Comparison of ENCODE assay signal across 27 cellular contexts in the genomic region with DNA sequence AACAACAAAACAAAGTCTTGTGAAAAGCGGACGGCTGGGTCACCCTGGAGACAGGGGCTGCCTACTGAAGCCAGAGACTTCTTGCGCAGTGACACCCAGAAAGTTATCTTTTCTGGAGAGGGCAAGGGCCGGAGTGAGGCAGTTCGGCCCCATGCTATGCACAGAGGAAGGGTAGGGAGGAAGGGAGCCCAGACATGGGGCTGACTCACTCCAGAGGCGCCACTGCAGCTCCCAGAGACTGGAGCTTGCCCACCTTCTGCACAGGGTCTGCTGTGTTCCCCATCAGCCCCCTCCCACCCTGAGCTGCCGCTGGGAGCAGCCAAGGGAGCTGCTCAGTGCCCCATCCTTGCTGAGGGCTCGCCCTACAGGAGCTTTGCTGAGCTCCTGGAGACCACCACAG. TPM values are rescaled to one million over a fixed set of nuclear protein-coding genes. Genes with fewer than 3 reads are reported as not detected.
"Had no signal": no experiment of that assay in that cellular context is flagged by ENCODE, and none has a peak within 500 bp of the region (broad histone marks: within the 10 kb centered on the region; RNA-seq: fewer than 3 reads in every experiment).

No MANE protein-coding gene starts in this region.

- H3K4me1 ChIP-seq: adrenal gland, SJSA1 had no signal

- H3K36me3 ChIP-seq: adrenal gland, MG63, SJSA1 had no signal

- ATAC-seq: activated CD8-positive, alpha-beta T cell treated with anti-CD3 and anti-CD28 coated beads, Interleukin-2, amount 10 ng/mL, durations not matched to agents 7 days and 5 days; activated T-helper 17 cell treated with anti-CD3 and anti-CD28 coated beads, Interleukin-2, amount 50 U/mL, for 72 hours; Right ventricle myocardium inferior; SK-N-SH treated with all-trans-retinoic acid at 6 μM for 48 hours; WTC11 had no signal

- H3K27ac Mint-ChIP-seq: activated CD8-positive, alpha-beta T cell treated with anti-CD3 and anti-CD28 coated beads, Interleukin-2, amount 10 ng/mL, durations not matched to agents 7 days and 5 days; activated naive CD8-positive, alpha-beta T cell treated with anti-CD3 and anti-CD28 coated beads, Interleukin-2, amount 10 ng/mL, durations not matched to agents 7 days and 5 days; activated T-helper 17 cell treated with anti-CD3 and anti-CD28 coated beads, Interleukin-2, amount 50 U/mL, for 72 hours; T-helper 1 cell treated with Interleukin-12 subunit alpha and Interleukin-12 subunit beta and Interleukin-4 antibody, amounts not matched to agents 30 μg/mL and 1 μg/mL, for 36 hours; WTC11 had no signal

- H3K4me3 Mint-ChIP-seq: activated CD8-positive, alpha-beta T cell treated with anti-CD3 and anti-CD28 coated beads, Interleukin-2, amount 10 ng/mL, durations not matched to agents 7 days and 5 days; activated naive CD8-positive, alpha-beta T cell treated with anti-CD3 and anti-CD28 coated beads, Interleukin-2, amount 10 ng/mL, durations not matched to agents 7 days and 5 days; activated T-helper 17 cell treated with anti-CD3 and anti-CD28 coated beads, Interleukin-2, amount 50 U/mL, for 72 hours; T-helper 1 cell treated with Interleukin-12 subunit alpha and Interleukin-12 subunit beta and Interleukin-4 antibody, amounts not matched to agents 30 μg/mL and 1 μg/mL, for 36 hours; WTC11 had no signal

- H3K27me3 ChIP-seq: adrenal gland, MG63, SJSA1 had no signal

- H3K27ac ChIP-seq: adrenal gland, SJSA1 had no signal

- DNase-seq: activated CD4-positive, alpha-beta T cell treated with anti-CD3 and anti-CD28 coated beads for 48 hours; activated CD4-positive, alpha-beta T cell treated with anti-CD3 and anti-CD28 coated beads, Interleukin-2, amount 50 U/mL, for 4 hours; activated CD4-positive, CD25-positive, alpha-beta regulatory T cell treated with anti-CD3 and anti-CD28 coated beads, Interleukin-2, amount 50 U/mL, for 72 hours; activated CD8-positive, alpha-beta T cell treated with anti-CD3 and anti-CD28 coated beads, Interleukin-2, amount 10 ng/mL, durations not matched to agents 7 days and 5 days; activated naive CD4-positive, alpha-beta T cell treated with anti-CD3 and anti-CD28 coated beads, Interleukin-2, amount 50 U/mL, for 16 hours; anterior cingulate cortex; caudate nucleus; MG63; MV-4-11; NCI-H1092 treated with DMSO at 0.1 percent for 48 hours; NCI-H1436; NCI-H1694 treated with DMSO at 0.1 percent for 48 hours; NCI-H2029 treated with DMSO at 0.1 percent for 48 hours; NCI-H345; NCI-H510A; NCI-H526 treated with DMSO at 0.1 percent for 48 hours; NCI-H82; RPMI8226 had no signal

- H3K4me3 ChIP-seq: adrenal gland, MG63, SJSA1 had no signal

- H3K4me1 Mint-ChIP-seq: activated naive CD8-positive, alpha-beta T cell treated with anti-CD3 and anti-CD28 coated beads, Interleukin-2, amount 10 ng/mL, durations not matched to agents 7 days and 5 days; activated T-helper 17 cell treated with anti-CD3 and anti-CD28 coated beads, Interleukin-2, amount 50 U/mL, for 72 hours; WTC11 had no signal

RNA-seq across cellular contexts. Expression of gene SLC6A3, which starts 13.3 kb away (rescaled TPM):
- total RNA-seq: activated CD8-positive, alpha-beta T cell treated with anti-CD3 and anti-CD28 coated beads, Interleukin-2, amount 10 ng/mL, durations not matched to agents 7 days and 5 days; activated T-helper 17 cell treated with anti-CD3 and anti-CD28 coated beads, Interleukin-2, amount 50 U/mL, for 72 hours; adrenal gland; OCI-LY7; Right ventricle myocardium inferior; SJSA1 had no signal
